In genomic region chr11:118314985-118315384, GRCh38 we compare ENCODE assay signal across 13 cellular contexts. TPM values are rescaled to one million over a fixed set of nuclear protein-coding genes. Genes with fewer than 3 reads are reported as not detected.
DNase-seq lines count a peak whose midpoint lies in the region; ATAC-seq, FAIRE-seq and TF ChIP-seq lines count a peak whose summit lies in the region.
"Had no signal": no experiment of that assay in that cellular context is flagged by ENCODE, and none has a peak within 500 bp of the region (broad histone marks: within the 10 kb centered on the region; RNA-seq: fewer than 3 reads in every experiment).

No MANE protein-coding gene starts in this region.

- no peaks in the 10 kb centered on the region for H3K27me3 Mint-ChIP-seq in activated CD8-positive, alpha-beta T cell treated with anti-CD3 and anti-CD28 coated beads, Interleukin-2, amount 10 ng/mL, durations not matched to agents 7 days and 5 days (ENCODE audit: low read depth)

- peaks cover 90% of the 10 kb centered on the region for H3K4me1 Mint-ChIP-seq in activated CD8-positive, alpha-beta T cell treated with anti-CD3 and anti-CD28 coated beads, Interleukin-2, amount 10 ng/mL, durations not matched to agents 7 days and 5 days (ENCODE audit: low read depth)

- H3K4me3 ChIP-seq in BLaER1 (peak overlapping the region; percentile 23; the same call in 1 of the 2 replicates), liver (ENCODE audit: low read depth in 1 of 3, low read length in 3 of 3) (no peak overlapping the region)

- no peak for ATAC-seq in activated CD8-positive, alpha-beta T cell treated with anti-CD3 and anti-CD28 coated beads, Interleukin-2, amount 10 ng/mL, durations not matched to agents 7 days and 5 days
- ATAC-seq in GM21423 (IDR thresholded peaks at IDR 0.05; ENCODE audit: unreplicated experiment) = no peak
- ATAC-seq in GM19467 (IDR thresholded peaks at IDR 0.05; ENCODE audit: unreplicated experiment) = no peak

- TF ChIP-seq RAD21 in liver (IDR thresholded peaks at IDR 0.05) = no peak

- no peaks in the 10 kb centered on the region for H3K27me3 ChIP-seq in BLaER1
- H3K27me3 ChIP-seq in liver (ENCODE audit: control insufficient read depth in 4 of 4, insufficient read depth in 4 of 4, low read length in 3 of 4) = peaks cover 0 to 4% (median 1%) of the 10 kb centered on the region in 4 donors

- H3K4me3 Mint-ChIP-seq in activated CD8-positive, alpha-beta T cell treated with anti-CD3 and anti-CD28 coated beads, Interleukin-2, amount 10 ng/mL, durations not matched to agents 7 days and 5 days = peak overlapping the region; percentile 68

- WGBS in liver = 29% methylated on average over 6 of the region's 6 CpGs

- peak; percentile 11 for FAIRE-seq in GM19239 (lab: Jason Lieb, UNC)

- H3K9me3 ChIP-seq in BLaER1 (no peaks in the 10 kb centered on the region), liver (ENCODE audit: control insufficient read depth in 4 of 4, low read length in 3 of 4) (no peaks in the 10 kb centered on the region)

- no peaks in the 10 kb centered on the region for H3K9me3 Mint-ChIP-seq in activated CD8-positive, alpha-beta T cell treated with anti-CD3 and anti-CD28 coated beads, Interleukin-2, amount 10 ng/mL, durations not matched to agents 7 days and 5 days (ENCODE audit: insufficient read depth)

- peak overlapping the region; percentile 83 for H3K27ac ChIP-seq in BLaER1
- H3K27ac ChIP-seq in liver (ENCODE audit: low read depth in 1 of 2, low read length in 2 of 2) = no peak overlapping the region

- H3K36me3 ChIP-seq in BLaER1 (no peaks in the 10 kb centered on the region), liver (ENCODE audit: control insufficient read depth in 4 of 4, insufficient read depth in 3 of 4, low read depth in 1 of 4, low read length in 3 of 4) (no peaks in the 10 kb centered on the region)
- H3K36me3 ChIP-seq: WERI-Rb-1 had no signal

- H4K20me1 ChIP-seq in BLaER1 = no peaks in the 10 kb centered on the region

- peaks cover 69% of the 10 kb centered on the region for H3K36me3 Mint-ChIP-seq in activated CD8-positive, alpha-beta T cell treated with anti-CD3 and anti-CD28 coated beads, Interleukin-2, amount 10 ng/mL, durations not matched to agents 7 days and 5 days (ENCODE audit: low read depth)
- H3K36me3 Mint-ChIP-seq: CD14-positive monocyte had no signal

- DNase-seq in GM19239 (ENCODE audit: insufficient read length, low spot score) (no peak), cerebellar cortex (ENCODE audit: low spot score) (no peak), RKO (ENCODE audit: low spot score) (no peak)
- no peak for DNase-seq in activated CD8-positive, alpha-beta T cell treated with anti-CD3 and anti-CD28 coated beads, Interleukin-2, amount 10 ng/mL, durations not matched to agents 7 days and 5 days
- DNase-seq: effector CD4-positive, alpha-beta T cell; NCI-H1694 had no signal

- peak overlapping the region; percentile 74 for H3K4me2 ChIP-seq in BLaER1

- CTCF ChIA-PET in activated CD8-positive, alpha-beta T cell treated with anti-CD3 and anti-CD28 coated beads, Interleukin-2, amount 10 ng/mL, durations not matched to agents 7 days and 5 days (lab: Charles Lee) = no interaction called here

- POLR2A ChIA-PET in activated CD8-positive, alpha-beta T cell treated with anti-CD3 and anti-CD28 coated beads, Interleukin-2, amount 10 ng/mL, durations not matched to agents 7 days and 5 days (lab: Charles Lee) = interaction anchor here (1.0 kb wide), 1 partner anchor 14 kb away, joined by 3 read pairs; no protein-coding TSS in a partner anchor

- no peak for TF ChIP-seq CTCF in liver (IDR thresholded peaks at IDR 0.05; ENCODE audit: low read depth, low read length, missing input control)

- peak overlapping the region; percentile 95 for H3K27ac Mint-ChIP-seq in activated CD8-positive, alpha-beta T cell treated with anti-CD3 and anti-CD28 coated beads, Interleukin-2, amount 10 ng/mL, durations not matched to agents 7 days and 5 days

- H3K9ac ChIP-seq in BLaER1 (peak overlapping the region; percentile 55; the same call in 1 of the 2 replicates), liver (ENCODE audit: low read depth in 1 of 2, low read length in 2 of 2) (no peak overlapping the region)

- H3K4me1 ChIP-seq in BLaER1 (peaks cover 78% of the 10 kb centered on the region), liver (ENCODE audit: control insufficient read depth in 4 of 4, insufficient read depth in 4 of 4, low read length in 3 of 4) (peaks cover 0 to 7% (median 3%) of the 10 kb centered on the region in 4 donors)

TF ChIP-seq in liver, 16 proteins besides CTCF, POLR2A, EP300 and RAD21:
- TF ChIP-seq SP1 (IDR thresholded peaks at IDR 0.05) (no peak), REST (IDR thresholded peaks at IDR 0.05) (no peak), NR2F2 (IDR thresholded peaks at IDR 0.05) (no peak), HNF4A (conservative IDR thresholded peaks at IDR 0.05) (peak; percentile 13 to 56), MAX (IDR thresholded peaks at IDR 0.05) (peak; percentile 67), GABPA (IDR thresholded peaks at IDR 0.05 in 1 of 2, conservative IDR thresholded peaks at IDR 0.05 in 1 of 2) (no peak), JUND (IDR thresholded peaks at IDR 0.05) (peak in 1 of 2 donors; percentile 18), HNF4G (IDR thresholded peaks at IDR 0.05) (no peak), YY1 (IDR thresholded peaks at IDR 0.05) (no peak), RXRA (IDR thresholded peaks at IDR 0.05) (peak in 1 of 2 donors; percentile 68), TAF1 (conservative IDR thresholded peaks at IDR 0.05) (no peak), ZBTB33 (IDR thresholded peaks at IDR 0.05) (peak; percentile 22), FOXA1 (IDR thresholded peaks at IDR 0.05) (peak; percentile 74), FOXA2 (IDR thresholded peaks at IDR 0.05) (peak; percentile 82)
TF ChIP-seq in liver: peak in this region for 7.

RNA-seq across cellular contexts. Expression of gene CD3E, which starts 10.5 kb away (rescaled TPM):
- total RNA-seq in activated CD8-positive, alpha-beta T cell treated with anti-CD3 and anti-CD28 coated beads, Interleukin-2, amount 10 ng/mL, durations not matched to agents 7 days and 5 days = 100 to 1,000 TPM; 515 to 530 TPM
- total RNA-seq in liver = 1 to 10 TPM in 1 of 2 donors, under 1 TPM in 1; 0.33 to 2.3 TPM
- polyA plus RNA-seq in liver = 1 to 10 TPM; 1.4 to 2.1 TPM
- total RNA-seq: RPMI7951 had no signal

RNA-seq across cellular contexts. Expression of gene CD3D, which starts 27.5 kb away (rescaled TPM):
- 100 to 1,000 TPM; 541 to 588 TPM for total RNA-seq in activated CD8-positive, alpha-beta T cell treated with anti-CD3 and anti-CD28 coated beads, Interleukin-2, amount 10 ng/mL, durations not matched to agents 7 days and 5 days
- 1 to 10 TPM; 1.2 to 1.6 TPM for total RNA-seq in liver
- polyA plus RNA-seq in liver = 1 to 10 TPM; 1.1 TPM
- total RNA-seq: RPMI7951 had no signal

RNA-seq across cellular contexts. Expression of gene CD3G, which starts 29.2 kb away (rescaled TPM):
- 100 to 1,000 TPM; 227 to 232 TPM for total RNA-seq in activated CD8-positive, alpha-beta T cell treated with anti-CD3 and anti-CD28 coated beads, Interleukin-2, amount 10 ng/mL, durations not matched to agents 7 days and 5 days
- total RNA-seq in liver = under 1 TPM; 0.19 to 0.84 TPM
- polyA plus RNA-seq in liver = under 1 TPM; 0.28 to 0.39 TPM
- total RNA-seq: RPMI7951 had no signal

RNA-seq across cellular contexts. Expression of gene UBE4A, which starts 44.4 kb away (rescaled TPM):
- 10 to 100 TPM; 38.5 to 39.8 TPM for total RNA-seq in activated CD8-positive, alpha-beta T cell treated with anti-CD3 and anti-CD28 coated beads, Interleukin-2, amount 10 ng/mL, durations not matched to agents 7 days and 5 days
- 10 to 100 TPM; 24.7 to 41.3 TPM for total RNA-seq in liver
- polyA plus RNA-seq in liver = 10 to 100 TPM; 11.7 to 13.5 TPM

RNA-seq across cellular contexts. Expression of gene MPZL2, which starts 50.9 kb away (rescaled TPM):
- 10 to 100 TPM; 11.7 to 12.2 TPM for total RNA-seq in activated CD8-positive, alpha-beta T cell treated with anti-CD3 and anti-CD28 coated beads, Interleukin-2, amount 10 ng/mL, durations not matched to agents 7 days and 5 days
- 10 to 100 TPM; 14.4 to 17.2 TPM for total RNA-seq in liver
- polyA plus RNA-seq in liver = 1 to 10 TPM; 8.4 to 9.3 TPM

Comparison
In these comparisons a context has a peak if more than half of its experiments do, and no peak if none do; other contexts are left out.
1. RNA of gene CD3E, which starts 10.5 kb away (total RNA-seq): 515 to 530 TPM in activated CD8-positive, alpha-beta T cell treated with anti-CD3 and anti-CD28 coated beads, Interleukin-2, amount 10 ng/mL, durations not matched to agents 7 days and 5 days; 0.33 to 2.3 TPM in liver; every median in the first group is over 100 times any median in the second.
2. RNA of gene CD3D, which starts 27.5 kb away (total RNA-seq): 541 to 588 TPM in activated CD8-positive, alpha-beta T cell treated with anti-CD3 and anti-CD28 coated beads, Interleukin-2, amount 10 ng/mL, durations not matched to agents 7 days and 5 days; 1.2 to 1.6 TPM in liver; every median in the first group is over 100 times any median in the second.
3. RNA of gene CD3G, which starts 29.2 kb away (total RNA-seq): 227 to 232 TPM in activated CD8-positive, alpha-beta T cell treated with anti-CD3 and anti-CD28 coated beads, Interleukin-2, amount 10 ng/mL, durations not matched to agents 7 days and 5 days; 0.19 to 0.84 TPM in liver; every median in the first group is over 100 times any median in the second.